In the genomic region with DNA sequence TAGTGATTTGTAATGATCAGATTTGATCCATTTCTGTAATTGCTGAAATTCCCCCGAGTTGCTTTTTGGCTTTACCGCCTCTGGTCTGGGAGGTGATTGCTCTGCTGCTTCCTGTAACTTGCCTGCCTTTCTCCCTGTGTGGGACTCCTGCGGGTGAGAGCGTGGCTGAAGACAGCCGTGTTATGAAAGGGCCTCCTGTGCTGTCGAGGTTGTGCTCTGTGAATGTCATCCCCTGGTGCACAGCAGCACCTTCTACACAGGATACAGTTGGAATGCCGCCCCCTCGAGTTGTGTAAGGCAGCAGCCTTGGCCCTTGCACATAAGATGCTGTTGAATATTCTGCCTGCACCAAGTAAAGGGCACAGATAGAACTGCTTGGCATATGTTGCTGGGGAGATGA, we compare ENCODE assay signal across 9 cellular contexts. TPM values are rescaled to one million over a fixed set of nuclear protein-coding genes. Genes with fewer than 3 reads are reported as not detected.
DNase-seq lines count a peak whose midpoint lies in the region; ATAC-seq and TF ChIP-seq lines count a peak whose summit lies in the region.
"Had no signal": no experiment of that assay in that cellular context is flagged by ENCODE, and none has a peak within 500 bp of the region (broad histone marks: within the 10 kb centered on the region; RNA-seq: fewer than 3 reads in every experiment).

No MANE protein-coding gene starts in this region.

- in situ Hi-C loops in ACHN (cut with HindIII; ENCODE audit: low pct_ligation_motif_present, low pct_unique_long_range_greater_than_20kb, low sequenced_read_pairs): no loop called here

- H3K9me3 Mint-ChIP-seq in activated CD4-positive, alpha-beta T cell treated with anti-CD3 and anti-CD28 coated beads, Interleukin-2, amount 10 ng/mL, durations not matched to agents 7 days and 5 days: no peaks in the 10 kb centered on the region
- no peaks in the 10 kb centered on the region for H3K9me3 Mint-ChIP-seq in stimulated activated naive CD8-positive, alpha-beta T cell treated with anti-CD3 and anti-CD28 coated beads, Interleukin-15, Interleukin-2, amounts not matched to agents 100 ng/mL and 50 ng/mL, for 24 hours
- H3K9me3 Mint-ChIP-seq in mesothelial cell of epicardium: no peaks in the 10 kb centered on the region

- no peak overlapping the region for H3K4me3 Mint-ChIP-seq in activated CD4-positive, alpha-beta T cell treated with anti-CD3 and anti-CD28 coated beads, Interleukin-2, amount 10 ng/mL, durations not matched to agents 7 days and 5 days
- peak overlapping the region; percentile 47 for H3K4me3 Mint-ChIP-seq in stimulated activated naive CD8-positive, alpha-beta T cell treated with anti-CD3 and anti-CD28 coated beads, Interleukin-15, Interleukin-2, amounts not matched to agents 100 ng/mL and 50 ng/mL, for 24 hours
- H3K4me3 Mint-ChIP-seq in mesothelial cell of epicardium: no peak overlapping the region

- H3K36me3 Mint-ChIP-seq in activated CD4-positive, alpha-beta T cell treated with anti-CD3 and anti-CD28 coated beads, Interleukin-2, amount 10 ng/mL, durations not matched to agents 7 days and 5 days (ENCODE audit: low read depth): peaks cover 72% of the 10 kb centered on the region
- H3K36me3 Mint-ChIP-seq in stimulated activated naive CD8-positive, alpha-beta T cell treated with anti-CD3 and anti-CD28 coated beads, Interleukin-15, Interleukin-2, amounts not matched to agents 100 ng/mL and 50 ng/mL, for 24 hours (ENCODE audit: low read depth): peaks cover 87% of the 10 kb centered on the region
- H3K36me3 Mint-ChIP-seq in mesothelial cell of epicardium: peaks cover 21% of the 10 kb centered on the region

- no peaks in the 10 kb centered on the region for H3K27me3 Mint-ChIP-seq in activated CD4-positive, alpha-beta T cell treated with anti-CD3 and anti-CD28 coated beads, Interleukin-2, amount 10 ng/mL, durations not matched to agents 7 days and 5 days
- H3K27me3 Mint-ChIP-seq in stimulated activated naive CD8-positive, alpha-beta T cell treated with anti-CD3 and anti-CD28 coated beads, Interleukin-15, Interleukin-2, amounts not matched to agents 100 ng/mL and 50 ng/mL, for 24 hours: no peaks in the 10 kb centered on the region
- no peaks in the 10 kb centered on the region for H3K27me3 Mint-ChIP-seq in mesothelial cell of epicardium (ENCODE audit: low read depth)

- TF ChIP-seq CTCF in fibroblast of pulmonary artery (IDR thresholded peaks at IDR 0.05; ENCODE audit: low read length, missing control alignments): no peak
- TF ChIP-seq CTCF in mesothelial cell of epicardium (IDR thresholded peaks at IDR 0.05; ENCODE audit: unreplicated experiment): no peak

- ATAC-seq in Right ventricle myocardium superior (ENCODE audit: poor library complexity): peak; percentile 10
- ATAC-seq: left lung had no signal

- DNase-seq in Right ventricle myocardium superior (no peak), cardiac septum (ENCODE audit: low spot score) (no peak), fibroblast of pulmonary artery (ENCODE audit: low read depth) (peak; percentile 35), NCI-H226 (no peak), ACHN (no peak), mesothelial cell of epicardium (ENCODE audit: low spot score in 2 of 2, unreplicated experiment in 2 of 2) (no peak)
- DNase-seq in activated CD4-positive, alpha-beta T cell treated with anti-CD3 and anti-CD28 coated beads, Interleukin-2, amount 10 ng/mL, durations not matched to agents 7 days and 5 days: peak; percentile 25
- DNase-seq: left lung had no signal

- no peak overlapping the region for H3K4me3 ChIP-seq in fibroblast of pulmonary artery (replicated peaks; ENCODE audit: low read depth, low read length)
- H3K4me3 ChIP-seq: left lung had no signal

- POLR2A ChIA-PET in activated CD4-positive, alpha-beta T cell treated with anti-CD3 and anti-CD28 coated beads, Interleukin-2, amount 10 ng/mL, durations not matched to agents 7 days and 5 days (lab: Charles Lee): no interaction called here

- intact Hi-C loops in Right ventricle myocardium superior (cut with DNase I) (no loop called here), cardiac septum (cut with DNase I) (no loop called here)

- peak overlapping the region; percentile 20 for H3K27ac Mint-ChIP-seq in activated CD4-positive, alpha-beta T cell treated with anti-CD3 and anti-CD28 coated beads, Interleukin-2, amount 10 ng/mL, durations not matched to agents 7 days and 5 days
- H3K27ac Mint-ChIP-seq in stimulated activated naive CD8-positive, alpha-beta T cell treated with anti-CD3 and anti-CD28 coated beads, Interleukin-15, Interleukin-2, amounts not matched to agents 100 ng/mL and 50 ng/mL, for 24 hours: peak overlapping the region; percentile 83
- no peak overlapping the region for H3K27ac Mint-ChIP-seq in mesothelial cell of epicardium

- CTCF ChIA-PET in activated CD4-positive, alpha-beta T cell treated with anti-CD3 and anti-CD28 coated beads, Interleukin-2, amount 10 ng/mL, durations not matched to agents 7 days and 5 days (lab: Charles Lee): no interaction called here

- H3K4me1 Mint-ChIP-seq in activated CD4-positive, alpha-beta T cell treated with anti-CD3 and anti-CD28 coated beads, Interleukin-2, amount 10 ng/mL, durations not matched to agents 7 days and 5 days: peaks cover 77% of the 10 kb centered on the region
- peaks cover 93% of the 10 kb centered on the region for H3K4me1 Mint-ChIP-seq in stimulated activated naive CD8-positive, alpha-beta T cell treated with anti-CD3 and anti-CD28 coated beads, Interleukin-15, Interleukin-2, amounts not matched to agents 100 ng/mL and 50 ng/mL, for 24 hours (ENCODE audit: low read depth)
- H3K4me1 Mint-ChIP-seq in mesothelial cell of epicardium: peaks cover 30% of the 10 kb centered on the region

RNA-seq across cellular contexts. Expression of gene SOD1, which starts 5.9 kb away (rescaled TPM):
- total RNA-seq in Right ventricle myocardium superior (445 TPM), cardiac septum (384 TPM), mesothelial cell of epicardium (150 to 158 TPM (median 154 TPM) in 3 replicates)
- total RNA-seq in activated CD4-positive, alpha-beta T cell treated with anti-CD3 and anti-CD28 coated beads, Interleukin-2, amount 10 ng/mL, durations not matched to agents 7 days and 5 days: 100 to 1,000 TPM; 223 to 231 TPM

Comparison
In these comparisons a context has a peak if more than half of its experiments do, and no peak if none do; other contexts are left out.
1. DNase-seq: peak in activated CD4-positive, alpha-beta T cell treated with anti-CD3 and anti-CD28 coated beads, Interleukin-2, amount 10 ng/mL, durations not matched to agents 7 days and 5 days (single experiment) and fibroblast of pulmonary artery (single experiment); none in Right ventricle myocardium superior (single experiment), cardiac septum (single experiment), NCI-H226 (single experiment), ACHN (single experiment) and mesothelial cell of epicardium (0 of 2).